ENCODE assay signal across 8 cellular contexts in genomic region chr3:152471814-152472605, GRCh38.
A peak's percentile ranks its signal among the peaks of the same experiment; 100 is the strongest.
DNase-seq lines count a peak whose midpoint lies in the region; ATAC-seq and TF ChIP-seq lines count a peak whose summit lies in the region.

No MANE protein-coding gene starts in this region.

- no peak overlapping the region for H3K4me3 ChIP-seq in endodermal cell (ENCODE audit: low read length)
- H3K4me3 ChIP-seq in mucosa of stomach (ENCODE audit: low read length), result no peak overlapping the region

- H3K9ac ChIP-seq in endodermal cell (ENCODE audit: extremely low read depth, low read length, poor library complexity, severe bottlenecking) (no peak overlapping the region), mucosa of stomach (ENCODE audit: low read length) (peak overlapping the region; percentile 35)

- no peak overlapping the region for H3K27ac ChIP-seq in endodermal cell (ENCODE audit: low read depth, low read length)

- H3K4me1 Mint-ChIP-seq in endodermal cell, result peaks cover 15% of the 10 kb centered on the region
- H3K4me1 Mint-ChIP-seq in stimulated activated memory B cell treated with anti-CD40 and anti-IgM and Interleukin-4, amounts not matched to agents 10 μg/mL and 1 μg/mL and 100 μg/mL, for 72 hours, result peaks cover 32% of the 10 kb centered on the region

- H3K27ac Mint-ChIP-seq in endodermal cell, result no peak overlapping the region
- peak overlapping the region; percentile 73 for H3K27ac Mint-ChIP-seq in stimulated activated memory B cell treated with anti-CD40 and anti-IgM and Interleukin-4, amounts not matched to agents 10 μg/mL and 1 μg/mL and 100 μg/mL, for 72 hours

- peak; percentile 81 for ATAC-seq in GM18517 (IDR thresholded peaks at IDR 0.05; ENCODE audit: unreplicated experiment)
- ATAC-seq in HG03103 (IDR thresholded peaks at IDR 0.05; ENCODE audit: low read depth, unreplicated experiment), result peak; percentile 46
- ATAC-seq in stimulated activated memory B cell treated with anti-CD40 and anti-IgM and Interleukin-4, amounts not matched to agents 10 μg/mL and 1 μg/mL and 100 μg/mL, for 72 hours, result peak; percentile 81

- no peaks in the 10 kb centered on the region for H3K4me1 ChIP-seq in endodermal cell (ENCODE audit: control insufficient read depth, insufficient read depth, low read length)
- H3K4me1 ChIP-seq in mucosa of stomach (ENCODE audit: control insufficient read depth, insufficient read depth, low read length), result no peaks in the 10 kb centered on the region

- WGBS in endodermal cell (ENCODE audit: insufficient coverage in 1 of 2, insufficient read length in 1 of 2), 2 experiments, result 84 to 85% methylated on average over 13 to 15 of the region's 15 CpGs

- H3K27me3 ChIP-seq in endodermal cell (ENCODE audit: control insufficient read depth, insufficient read depth, low read length, poor library complexity, severe bottlenecking), result no peaks in the 10 kb centered on the region
- H3K27me3 ChIP-seq in mucosa of stomach (ENCODE audit: control insufficient read depth, insufficient read depth, low read length), result no peaks in the 10 kb centered on the region

- no peak overlapping the region for H3K4me3 Mint-ChIP-seq in endodermal cell
- H3K4me3 Mint-ChIP-seq in stimulated activated memory B cell treated with anti-CD40 and anti-IgM and Interleukin-4, amounts not matched to agents 10 μg/mL and 1 μg/mL and 100 μg/mL, for 72 hours, result peak overlapping the region; percentile 40

- DNase-seq in AG09319 (ENCODE audit: extremely low read depth, low read depth) (peak; percentile 22), NCI-H748 treated with DMSO at 0.1 percent for 48 hours (lab: John Stamatoyannopoulos, UW) (peak; percentile 17), endodermal cell (peak; percentile 76)
- DNase-seq in activated CD8-positive, alpha-beta memory T cell treated with anti-CD3 and anti-CD28 coated beads for 4 hours (ENCODE audit: low read depth in 2 of 2), result peak; percentile 31 to 40

- H3K36me3 ChIP-seq in endodermal cell (ENCODE audit: control insufficient read depth, insufficient read depth, low read length), result no peaks in the 10 kb centered on the region
- H3K36me3 ChIP-seq in mucosa of stomach (ENCODE audit: control insufficient read depth, insufficient read depth, low read length), result no peaks in the 10 kb centered on the region

- peak; percentile 71 for TF ChIP-seq CTCF in AG09319 (IDR thresholded peaks at IDR 0.05; ENCODE audit: low read depth, low read length)
- peak; percentile 76 for TF ChIP-seq CTCF in endodermal cell (conservative IDR thresholded peaks at IDR 0.05)

- H3K9me3 Mint-ChIP-seq in endodermal cell, result peaks cover 14% of the 10 kb centered on the region
- no peaks in the 10 kb centered on the region for H3K9me3 Mint-ChIP-seq in stimulated activated memory B cell treated with anti-CD40 and anti-IgM and Interleukin-4, amounts not matched to agents 10 μg/mL and 1 μg/mL and 100 μg/mL, for 72 hours

- H3K36me3 Mint-ChIP-seq in endodermal cell (ENCODE audit: low read depth), result peaks cover 2% of the 10 kb centered on the region
- H3K36me3 Mint-ChIP-seq in stimulated activated memory B cell treated with anti-CD40 and anti-IgM and Interleukin-4, amounts not matched to agents 10 μg/mL and 1 μg/mL and 100 μg/mL, for 72 hours, result peaks cover under 1% of the 10 kb centered on the region

- peaks cover 26% of the 10 kb centered on the region for H3K9me3 ChIP-seq in endodermal cell (ENCODE audit: control insufficient read depth, low read length)
- no peaks in the 10 kb centered on the region for H3K9me3 ChIP-seq in mucosa of stomach (ENCODE audit: control insufficient read depth, low read length)

- H3K27me3 Mint-ChIP-seq in endodermal cell (ENCODE audit: insufficient read depth), result no peaks in the 10 kb centered on the region
- H3K27me3 Mint-ChIP-seq in stimulated activated memory B cell treated with anti-CD40 and anti-IgM and Interleukin-4, amounts not matched to agents 10 μg/mL and 1 μg/mL and 100 μg/mL, for 72 hours, result no peaks in the 10 kb centered on the region

Comparison
In these comparisons a context has a peak if more than half of its experiments do, and no peak if none do; other contexts are left out.
1. DNase-seq: peak in every context shown above with its lines; median percentile 76 in endodermal cell; 36 in activated CD8-positive, alpha-beta memory T cell treated with anti-CD3 and anti-CD28 coated beads for 4 hours; 22 in AG09319; 17 in NCI-H748 treated with DMSO at 0.1 percent for 48 hours.